12 cellular contexts compared by ENCODE assay signal in the genomic region with DNA sequence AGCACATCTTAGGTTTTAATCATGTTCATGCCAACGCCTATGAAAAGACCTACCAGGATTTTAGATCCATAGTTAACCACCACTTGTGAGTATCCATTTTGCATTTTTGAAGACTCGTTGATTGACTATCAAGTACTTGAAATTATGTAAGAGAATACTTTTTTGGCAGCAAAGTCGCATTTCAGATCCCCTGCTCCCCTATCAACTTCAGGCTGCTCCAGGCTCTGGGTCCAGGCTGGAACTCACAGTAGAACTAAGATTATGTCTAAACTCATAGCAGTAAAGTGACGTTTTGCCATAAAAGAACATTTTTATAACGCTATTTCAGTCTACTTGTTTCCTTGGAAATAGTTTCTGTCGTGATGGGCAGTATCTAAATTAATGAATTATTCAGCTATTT.
DNase-seq lines count a peak whose midpoint lies in the region; ATAC-seq and TF ChIP-seq lines count a peak whose summit lies in the region.
"Had no signal": no experiment of that assay in that cellular context is flagged by ENCODE, and none has a peak within 500 bp of the region (broad histone marks: within the 10 kb centered on the region; RNA-seq: fewer than 3 reads in every experiment).

No MANE protein-coding gene starts in this region.

- H3K36me3 ChIP-seq in aorta (ENCODE audit: control insufficient read depth in 1 of 2, insufficient read depth in 2 of 2, low read length in 1 of 2) (no peaks in the 10 kb centered on the region), ovary (no peaks in the 10 kb centered on the region)

- H3K9me3 Mint-ChIP-seq in natural killer cell (no peaks in the 10 kb centered on the region), nephron (no peaks in the 10 kb centered on the region)
- no peaks in the 10 kb centered on the region for H3K9me3 Mint-ChIP-seq in natural killer cell treated with Interleukin-12 subunit alpha and Interleukin-12 subunit beta and Interleukin-15 and Interleukin-18, amount 100 ng/mL, for 72 hours
- H3K9me3 Mint-ChIP-seq: activated naive CD4-positive, alpha-beta T cell treated with anti-CD3 and anti-CD28 coated beads, Interleukin-2, amount 50 U/mL, for 72 hours; H9 had no signal

- no peak for ATAC-seq in natural killer cell
- no peak for ATAC-seq in natural killer cell treated with Interleukin-12 subunit alpha and Interleukin-12 subunit beta and Interleukin-15 and Interleukin-18, amount 100 ng/mL, for 72 hours
- no peak for ATAC-seq in aorta (ENCODE audit: low FRiP score)
- ATAC-seq: activated naive CD4-positive, alpha-beta T cell treated with anti-CD3 and anti-CD28 coated beads, Interleukin-2, amount 50 U/mL, for 72 hours had no signal

- no peaks in the 10 kb centered on the region for H3K36me3 Mint-ChIP-seq in natural killer cell
- no peaks in the 10 kb centered on the region for H3K36me3 Mint-ChIP-seq in natural killer cell treated with Interleukin-12 subunit alpha and Interleukin-12 subunit beta and Interleukin-15 and Interleukin-18, amount 100 ng/mL, for 72 hours
- H3K36me3 Mint-ChIP-seq in nephron (ENCODE audit: low read depth), result peaks cover 12% of the 10 kb centered on the region
- H3K36me3 Mint-ChIP-seq: activated naive CD4-positive, alpha-beta T cell treated with anti-CD3 and anti-CD28 coated beads, Interleukin-2, amount 50 U/mL, for 72 hours had no signal

- H3K4me1 Mint-ChIP-seq in natural killer cell (peaks cover 7% of the 10 kb centered on the region in 2 donors), nephron (peaks cover 43% of the 10 kb centered on the region)
- peaks cover 6 to 7% of the 10 kb centered on the region in 2 donors for H3K4me1 Mint-ChIP-seq in natural killer cell treated with Interleukin-12 subunit alpha and Interleukin-12 subunit beta and Interleukin-15 and Interleukin-18, amount 100 ng/mL, for 72 hours (ENCODE audit: low read depth in 2 of 2)

- H3K27me3 ChIP-seq in aorta (ENCODE audit: control insufficient read depth in 1 of 2, insufficient read depth in 2 of 2, low read length in 1 of 2) (no peaks in the 10 kb centered on the region), ovary (no peaks in the 10 kb centered on the region)

- H3K4me1 ChIP-seq in aorta (ENCODE audit: control insufficient read depth in 1 of 2, insufficient read depth in 2 of 2, low read length in 2 of 2) (peaks cover 0 to 3% of the 10 kb centered on the region in 2 donors), ovary (ENCODE audit: insufficient read depth) (peaks cover 7% of the 10 kb centered on the region)

- H3K27ac ChIP-seq in aorta (ENCODE audit: low read depth in 1 of 2, low read length in 2 of 2), result peak overlapping the region; percentile 82 to 87
- peak overlapping the region in 1 of 2 donors; percentile 8 for H3K27ac ChIP-seq in ovary

- H3K4me3 Mint-ChIP-seq in natural killer cell (peak overlapping the region; percentile 31), nephron (peak overlapping the region; percentile 69 to 80 (median 76))
- no peak overlapping the region for H3K4me3 Mint-ChIP-seq in natural killer cell treated with Interleukin-12 subunit alpha and Interleukin-12 subunit beta and Interleukin-15 and Interleukin-18, amount 100 ng/mL, for 72 hours

- H3K4me3 ChIP-seq in epithelial cell of esophagus (ENCODE audit: low read length) (peak overlapping the region; percentile 81), aorta (ENCODE audit: low read length in 2 of 2) (peak overlapping the region; percentile 75 to 76), ovary (no peak overlapping the region)

- H3K27ac Mint-ChIP-seq in natural killer cell, result no peak overlapping the region
- no peak overlapping the region for H3K27ac Mint-ChIP-seq in natural killer cell treated with Interleukin-12 subunit alpha and Interleukin-12 subunit beta and Interleukin-15 and Interleukin-18, amount 100 ng/mL, for 72 hours
- H3K27ac Mint-ChIP-seq in nephron, result peak overlapping the region; percentile 62 to 85 (median 79)
- H3K27ac Mint-ChIP-seq: activated naive CD4-positive, alpha-beta T cell treated with anti-CD3 and anti-CD28 coated beads, Interleukin-2, amount 50 U/mL, for 72 hours; H9 had no signal

- no peak for TF ChIP-seq EP300 in ovary (IDR thresholded peaks at IDR 0.05)

- 4 to 5% methylated on average over 6 of the region's 6 CpGs for WGBS in aorta, 2 donors
- 22 to 31% (median 26%) methylated on average over 6 of the region's 6 CpGs for WGBS in ovary, 3 donors

- intact Hi-C loops in natural killer cell (cut with micrococcal nuclease) (no loop called here), aorta (cut with DNase I) (loop anchor here (5.0 kb wide), 3 partner anchors 33 to 42 kb away; no protein-coding TSS in a partner anchor), ovary (cut with DNase I) (no loop called here)

- DNase-seq in natural killer cell, result no peak
- no peak for DNase-seq in natural killer cell treated with Interleukin-12 subunit alpha and Interleukin-12 subunit beta and Interleukin-15 and Interleukin-18, amount 100 ng/mL, for 72 hours (ENCODE audit: low spot score)
- DNase-seq in epithelial cell of esophagus (ENCODE audit: low read depth), result no peak
- DNase-seq in aorta, result no peak
- DNase-seq in ovary, result no peak
- no peak for DNase-seq in glomerular visceral epithelial cell (ENCODE audit: extremely low spot score)
- no peak for DNase-seq in RPMI8226
- DNase-seq: C1 segment of cervical spinal cord, H9, NCI-H510A had no signal

- H3K27me3 Mint-ChIP-seq in natural killer cell (ENCODE audit: low read depth in 2 of 2) (peaks cover 0 to 7% of the 10 kb centered on the region in 2 donors), nephron (ENCODE audit: low read depth) (peaks cover 37% of the 10 kb centered on the region)
- peaks cover 14 to 30% of the 10 kb centered on the region in 2 donors for H3K27me3 Mint-ChIP-seq in natural killer cell treated with Interleukin-12 subunit alpha and Interleukin-12 subunit beta and Interleukin-15 and Interleukin-18, amount 100 ng/mL, for 72 hours

- H3K9me3 ChIP-seq in aorta (ENCODE audit: control insufficient read depth, low read length) (no peaks in the 10 kb centered on the region), ovary (no peaks in the 10 kb centered on the region)

- no peak for TF ChIP-seq POLR2A in ovary (IDR thresholded peaks at IDR 0.05)

- TF ChIP-seq CTCF in natural killer cell (IDR thresholded peaks at IDR 0.05), result no peak
- TF ChIP-seq CTCF in epithelial cell of esophagus (IDR thresholded peaks at IDR 0.05; ENCODE audit: insufficient read depth, low read depth, low read length, missing control alignments), result no peak
- no peak for TF ChIP-seq CTCF in nephron (IDR thresholded peaks at IDR 0.05; ENCODE audit: unreplicated experiment in 3 of 3)
- no peak for TF ChIP-seq CTCF in ovary (IDR thresholded peaks at IDR 0.05)

Comparison
In these comparisons a context has a peak if more than half of its experiments do, and no peak if none do; other contexts are left out.
1. H3K27ac Mint-ChIP-seq: peak in nephron (3 of 3); none in natural killer cell (0 of 2) and natural killer cell treated with Interleukin-12 subunit alpha and Interleukin-12 subunit beta and Interleukin-15 and Interleukin-18, amount 100 ng/mL, for 72 hours (0 of 2).
2. intact Hi-C loops: an anchor here in aorta (5.0 kb wide); none called in natural killer cell and ovary.